In genomic region chr10:103481974-103482531, GRCh38 we compare ENCODE assay signal across 8 cellular contexts. TPM values are rescaled to one million over a fixed set of nuclear protein-coding genes. Genes with fewer than 3 reads are reported as not detected.
DNase-seq lines count a peak whose midpoint lies in the region; ATAC-seq, FAIRE-seq and TF ChIP-seq lines count a peak whose summit lies in the region.

No MANE protein-coding gene starts in this region.

- H3K27me3 ChIP-seq in K562 (ENCODE audit: control insufficient read depth in 2 of 2, insufficient read depth in 2 of 2, low read length in 2 of 2) = 0 out of 5 replicates have a peak, but pooled peaks cover 0 to 3% of the 10 kb centered on the region in 2 experiments

- H3K4me3 ChIP-seq in K562 = no peak overlapping the region

- peaks cover 0 to 10% of the 10 kb centered on the region in 2 experiments; a peak in 2 of 5 replicates for H3K4me1 ChIP-seq in K562 (replicated peaks in 1 of 2; ENCODE audit: control insufficient read depth in 2 of 2, insufficient read depth in 2 of 2, low read length in 2 of 2)

- H3K36me3 Mint-ChIP-seq in activated naive CD4-positive, alpha-beta T cell treated with anti-CD3 and anti-CD28 coated beads, Interleukin-2, amount 10 ng/mL, durations not matched to agents 7 days and 5 days = no peaks in the 10 kb centered on the region

- no peaks in the 10 kb centered on the region for H4K20me1 ChIP-seq in K562 (replicated peaks; ENCODE audit: control insufficient read depth, insufficient read depth, low read length)

- no peak overlapping the region for H3K27ac Mint-ChIP-seq in activated naive CD4-positive, alpha-beta T cell treated with anti-CD3 and anti-CD28 coated beads, Interleukin-2, amount 10 ng/mL, durations not matched to agents 7 days and 5 days

- peak; percentile 88 for FAIRE-seq in K562 (lab: Jason Lieb, UNC)

- no peaks in the 10 kb centered on the region for H3K9me3 Mint-ChIP-seq in activated naive CD4-positive, alpha-beta T cell treated with anti-CD3 and anti-CD28 coated beads, Interleukin-2, amount 10 ng/mL, durations not matched to agents 7 days and 5 days

- H3K27me3 Mint-ChIP-seq in activated naive CD4-positive, alpha-beta T cell treated with anti-CD3 and anti-CD28 coated beads, Interleukin-2, amount 10 ng/mL, durations not matched to agents 7 days and 5 days = peaks cover 22% of the 10 kb centered on the region

- CTCF ChIA-PET in activated naive CD4-positive, alpha-beta T cell treated with anti-CD3 and anti-CD28 coated beads, Interleukin-2, amount 10 ng/mL, durations not matched to agents 7 days and 5 days (lab: Charles Lee) = interaction anchor here (0.7 to 8.4 kb wide), 6 partner anchors 11 to 66 kb away, joined by 3 to 176 read pairs (median 9); no protein-coding TSS in a partner anchor
- CTCF ChIA-PET in K562 (lab: Yijun Ruan, JAX; ENCODE audit: low intra/inter-chr PET ratio) = interaction anchor here (0.6 kb wide), 1 partner anchor 66 kb away, joined by 5 read pairs; no protein-coding TSS in a partner anchor

- no peaks in the 10 kb centered on the region for H3K36me3 ChIP-seq in K562 (ENCODE audit: control insufficient read depth, insufficient read depth, low read length)

- ATAC-seq in HG02981 (IDR thresholded peaks at IDR 0.05; ENCODE audit: unreplicated experiment) (peak; percentile 71), K562 (peak; percentile 88), HG02884 (IDR thresholded peaks at IDR 0.05; ENCODE audit: unreplicated experiment) (no peak)

- peak; percentile 52 for DNase-seq in activated naive CD4-positive, alpha-beta T cell treated with anti-CD3 and anti-CD28 coated beads, Interleukin-2, amount 10 ng/mL, durations not matched to agents 7 days and 5 days
- no peak for DNase-seq in activated naive CD4-positive, alpha-beta T cell treated with Interleukin-2 at 50 U/mL for 16 hours
- DNase-seq in NCI-H82 (lab: John Stamatoyannopoulos, UW) = peak; percentile 81
- peak; percentile 51 to 73 (median 57) for DNase-seq in K562 (ENCODE audit: extremely low read depth in 1 of 4, low spot score in 3 of 4)
- peak; percentile 75 for DNase-seq in iris pigment epithelial cell (ENCODE audit: low read depth)
- DNase-seq in superior temporal gyrus (ENCODE audit: extremely low spot score) = peak; percentile 55

- no peak overlapping the region for H3K4me2 ChIP-seq in K562 (ENCODE audit: insufficient read depth, low read length)

- POLR2A ChIA-PET in K562 (lab: Yijun Ruan, JAX) = no interaction called here

- no peaks in the 10 kb centered on the region for H3K79me2 ChIP-seq in K562 (ENCODE audit: control insufficient read depth, insufficient read depth, low read length)

- WGBS in K562 (ENCODE audit: insufficient coverage, low coverage, missing lambda C conversion rate) = 42% methylated on average over 11 of the region's 12 CpGs

- no TSS peak for BruUV-seq in K562 (replicated peaks; lab: Mats Ljungman, UMichigan)

- in situ Hi-C loops in K562 (cut with MboI) = loop anchor here (10.0 kb wide), 1 partner anchor 647 kb away; the partner anchor contains the start of gene CYP17A1

- no peak for TF ChIP-seq EP300 in K562 (IDR thresholded peaks at IDR 0.05; ENCODE audit: low read length)

- TF ChIP-seq CTCF in K562 (IDR thresholded peaks at IDR 0.05 in 2 of 3, conservative IDR thresholded peaks at IDR 0.05 in 1 of 3; ENCODE audit: insufficient read depth in 2 of 3, low read depth in 1 of 3, low read length in 3 of 3) = peak; percentile 33 to 59 (median 53); a peak in 4 of 6 replicates

- intact Hi-C loops in K562 (cut with micrococcal nuclease) = loop anchor here (10.0 kb wide), 2 partner anchors 567 to 647 kb away; partner anchors contain the start of genes CNNM2 and CYP17A1

- no peak overlapping the region for H3K27ac ChIP-seq in K562 (ENCODE audit: extremely low read depth, low read depth, low read length)

- no peaks in the 10 kb centered on the region for H3K9me1 ChIP-seq in K562 (ENCODE audit: control insufficient read depth, insufficient read depth, low read length)

- H3K4me3 Mint-ChIP-seq in activated naive CD4-positive, alpha-beta T cell treated with anti-CD3 and anti-CD28 coated beads, Interleukin-2, amount 10 ng/mL, durations not matched to agents 7 days and 5 days = no peak overlapping the region

- TF ChIP-seq RAD21 in K562 (CRISPR knock-in tag; conservative IDR thresholded peaks at IDR 0.05 in 1 of 2, IDR thresholded peaks at IDR 0.05 in 1 of 2) = peak; percentile 41 to 62; a peak in 3 of 4 replicates

- no peaks in the 10 kb centered on the region for H3K9me3 ChIP-seq in K562 (replicated peaks; ENCODE audit: control insufficient read depth, insufficient read depth, low read depth, low read length)

- H2AFZ ChIP-seq in K562 (ENCODE audit: low read depth, low read length) = peak overlapping the region; percentile 27; the same call in 1 of the 2 replicates

- peaks cover 34% of the 10 kb centered on the region for H3K4me1 Mint-ChIP-seq in activated naive CD4-positive, alpha-beta T cell treated with anti-CD3 and anti-CD28 coated beads, Interleukin-2, amount 10 ng/mL, durations not matched to agents 7 days and 5 days

- TF ChIP-seq POLR2A in K562 (conservative IDR thresholded peaks at IDR 0.05) = no peak

- H3K9ac ChIP-seq in K562 (ENCODE audit: insufficient read depth in 1 of 2, low read depth in 2 of 2, low read length in 2 of 2) = no peak overlapping the region

RNA-seq across cellular contexts. Expression of gene CALHM3, which starts 3.0 kb away (rescaled TPM):
- not detected in 2 replicates for total RNA-seq in K562 (2011; cell fraction: chromatin; rRNA removed; ENCODE audit: low replicate concordance)
- total RNA-seq in K562 (2011; cell fraction: nucleolus; rRNA removed) = not detected in 2 replicates
- not detected in 2 replicates for total RNA-seq in K562 (2011; cell fraction: nucleoplasm; rRNA removed)
- total RNA-seq in K562 (2014; rRNA removed) = not detected in 2 replicates
- not detected in 2 replicates for total RNA-seq in K562 (2014; rRNA removed; fragmentation: Illumina TruSeq; extraction: Trizol)
- total RNA-seq in K562 (2015; rRNA removed; fragmentation: Illumina TruSeq; extraction: Trizol) = not detected in 2 replicates
- total RNA-seq in K562 (2021) = not detected in 2 replicates
- not detected in 2 replicates for polyA plus RNA-seq in K562 (2011; rRNA removed)
- not detected in 2 replicates for polyA plus RNA-seq in K562 (2011; cell fraction: cytosol; rRNA removed)
- polyA plus RNA-seq in K562 (2011; cell fraction: nucleus; rRNA removed) = not detected in 2 replicates
- polyA plus RNA-seq in K562 (2012) = 0.10 TPM in 1 of 2 replicates, not detected in the other
- polyA plus RNA-seq in K562 (2014; fragmentation: Illumina TruSeq; extraction: Trizol) = not detected in 2 replicates
- not detected for polyA plus RNA-seq in K562 (2014; fragmentation: Nextera tagmentation; extraction: Ambion mirVana)
- not detected in 2 replicates for polyA plus RNA-seq in K562 (2014; rRNA removed)
- not detected in 2 replicates for polyA minus RNA-seq in K562 (2011; rRNA and poly(A)+ RNA removed)
- not detected in 2 replicates for polyA minus RNA-seq in K562 (2011; cell fraction: cytosol; rRNA and poly(A)+ RNA removed)
- polyA minus RNA-seq in K562 (2011; cell fraction: nucleus; rRNA and poly(A)+ RNA removed) = not detected in 2 replicates

RNA-seq across cellular contexts. Expression of gene NEURL1, which starts 11.5 kb away (rescaled TPM):
- 1.3 TPM in 1 of 2 replicates, not detected in the other for total RNA-seq in K562 (2011; cell fraction: chromatin; rRNA removed; ENCODE audit: low replicate concordance)
- 0.39 and 1.3 TPM in 2 replicates for total RNA-seq in K562 (2011; cell fraction: nucleolus; rRNA removed)
- 0.22 and 0.84 TPM in 2 replicates for total RNA-seq in K562 (2011; cell fraction: nucleoplasm; rRNA removed)
- total RNA-seq in K562 (2014; rRNA removed) (0.08 and 0.45 TPM in 2 replicates), K562 (2014; rRNA removed; fragmentation: Illumina TruSeq; extraction: Trizol) (not detected in 2 replicates), K562 (2015; rRNA removed; fragmentation: Illumina TruSeq; extraction: Trizol) (not detected in 2 replicates), K562 (2021) (0.11 and 0.20 TPM in 2 replicates)
- polyA plus RNA-seq in K562 (2011; rRNA removed) (0.20 and 0.21 TPM in 2 replicates), K562 (2014; fragmentation: Illumina TruSeq; extraction: Trizol) (0.26 TPM in 1 of 2 replicates, not detected in the other), K562 (2014; fragmentation: Nextera tagmentation; extraction: Ambion mirVana) (under 1 TPM in 1 of 2 experiments, not detected in 1; 0.01 TPM), K562 (2014; rRNA removed) (0.04 TPM in 1 of 2 replicates, not detected in the other)
- polyA plus RNA-seq in K562 (2011; cell fraction: cytosol; rRNA removed) = 0.43 and 1.3 TPM in 2 replicates
- polyA plus RNA-seq in K562 (2011; cell fraction: nucleus; rRNA removed) = 0.38 and 2.3 TPM in 2 replicates
- polyA plus RNA-seq in K562 (2012) = 0.20 and 0.24 TPM in 2 replicates
- 0.11 TPM in 1 of 2 replicates, not detected in the other for polyA minus RNA-seq in K562 (2011; rRNA and poly(A)+ RNA removed)
- polyA minus RNA-seq in K562 (2011; cell fraction: cytosol; rRNA and poly(A)+ RNA removed) = 0.29 TPM in 1 of 2 replicates, not detected in the other
- 0.22 and 0.67 TPM in 2 replicates for polyA minus RNA-seq in K562 (2011; cell fraction: nucleus; rRNA and poly(A)+ RNA removed)

RNA-seq across cellular contexts. Expression of gene CALHM1, which starts 23.4 kb away (rescaled TPM):
- total RNA-seq in K562 (2011; cell fraction: chromatin; rRNA removed; ENCODE audit: low replicate concordance) = not detected in 2 replicates
- not detected in 2 replicates for total RNA-seq in K562 (2011; cell fraction: nucleolus; rRNA removed)
- not detected in 2 replicates for total RNA-seq in K562 (2011; cell fraction: nucleoplasm; rRNA removed)
- not detected in 2 replicates for total RNA-seq in K562 (2014; rRNA removed)
- not detected in 2 replicates for total RNA-seq in K562 (2014; rRNA removed; fragmentation: Illumina TruSeq; extraction: Trizol)
- not detected in 2 replicates for total RNA-seq in K562 (2015; rRNA removed; fragmentation: Illumina TruSeq; extraction: Trizol)
- total RNA-seq in K562 (2021) = not detected in 2 replicates
- polyA plus RNA-seq in K562 (2011; rRNA removed) = not detected in 2 replicates
- not detected in 2 replicates for polyA plus RNA-seq in K562 (2011; cell fraction: cytosol; rRNA removed)
- polyA plus RNA-seq in K562 (2011; cell fraction: nucleus; rRNA removed) = not detected in 2 replicates
- not detected in 2 replicates for polyA plus RNA-seq in K562 (2012)
- polyA plus RNA-seq in K562 (2014; fragmentation: Illumina TruSeq; extraction: Trizol) = not detected in 2 replicates
- polyA plus RNA-seq in K562 (2014; fragmentation: Nextera tagmentation; extraction: Ambion mirVana) = under 1 TPM in 1 of 2 experiments, not detected in 1; 0.03 TPM
- not detected in 2 replicates for polyA plus RNA-seq in K562 (2014; rRNA removed)
- not detected in 2 replicates for polyA minus RNA-seq in K562 (2011; rRNA and poly(A)+ RNA removed)
- polyA minus RNA-seq in K562 (2011; cell fraction: cytosol; rRNA and poly(A)+ RNA removed) = not detected in 2 replicates
- not detected in 2 replicates for polyA minus RNA-seq in K562 (2011; cell fraction: nucleus; rRNA and poly(A)+ RNA removed)

RNA-seq across cellular contexts. Expression of gene CALHM2, which starts 29.9 kb away (rescaled TPM):
- total RNA-seq in K562 (2011; cell fraction: chromatin; rRNA removed; ENCODE audit: low replicate concordance) = not detected in 2 replicates
- total RNA-seq in K562 (2011; cell fraction: nucleolus; rRNA removed) = not detected in 2 replicates
- not detected in 2 replicates for total RNA-seq in K562 (2011; cell fraction: nucleoplasm; rRNA removed)
- total RNA-seq in K562 (2014; rRNA removed) (not detected in 2 replicates), K562 (2014; rRNA removed; fragmentation: Illumina TruSeq; extraction: Trizol) (not detected in 2 replicates), K562 (2015; rRNA removed; fragmentation: Illumina TruSeq; extraction: Trizol) (not detected in 2 replicates), K562 (2021) (0.16 TPM in 1 of 2 replicates, not detected in the other)
- polyA plus RNA-seq in K562 (2011; rRNA removed) (0.08 and 0.39 TPM in 2 replicates), K562 (2014; fragmentation: Illumina TruSeq; extraction: Trizol) (not detected in 2 replicates), K562 (2014; fragmentation: Nextera tagmentation; extraction: Ambion mirVana) (under 1 TPM; 0.13 to 0.14 TPM), K562 (2014; rRNA removed) (not detected in 2 replicates)
- polyA plus RNA-seq in K562 (2011; cell fraction: cytosol; rRNA removed) = 0.10 and 0.41 TPM in 2 replicates
- 0.17 and 0.35 TPM in 2 replicates for polyA plus RNA-seq in K562 (2011; cell fraction: nucleus; rRNA removed)
- polyA plus RNA-seq in K562 (2012) = 1.3 and 1.7 TPM in 2 replicates
- polyA minus RNA-seq in K562 (2011; rRNA and poly(A)+ RNA removed) = not detected in 2 replicates
- polyA minus RNA-seq in K562 (2011; cell fraction: cytosol; rRNA and poly(A)+ RNA removed) = 0.73 TPM in 1 of 2 replicates, not detected in the other
- 0.22 TPM in 1 of 2 replicates, not detected in the other for polyA minus RNA-seq in K562 (2011; cell fraction: nucleus; rRNA and poly(A)+ RNA removed)
